8 cellular contexts compared by ENCODE assay signal in the genomic region with DNA sequence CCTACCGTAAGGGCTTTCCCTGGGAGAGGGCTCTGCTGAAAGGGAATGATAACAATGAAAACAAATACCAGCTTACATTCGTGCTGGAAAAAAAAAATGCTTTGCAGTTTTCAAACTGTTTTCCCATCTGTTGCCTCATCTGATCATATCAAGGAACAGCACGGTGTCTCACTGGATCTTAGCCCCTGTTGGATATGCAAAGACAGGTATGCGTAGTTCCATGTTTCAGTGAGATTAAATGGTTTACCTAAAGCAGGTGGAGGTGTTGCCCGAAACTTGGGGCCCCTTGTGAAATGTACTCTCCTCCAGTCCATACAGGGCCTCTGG.
DNase-seq lines count a peak whose midpoint lies in the region; ATAC-seq and TF ChIP-seq lines count a peak whose summit lies in the region.

No MANE protein-coding gene starts in this region.

- H3K27me3 ChIP-seq in Caco-2 (replicated peaks; ENCODE audit: control insufficient read depth, insufficient read depth, low read length) = no peaks in the 10 kb centered on the region
- peaks cover 55% of the 10 kb centered on the region for H3K27me3 ChIP-seq in NT2/D1 (ENCODE audit: insufficient read depth, insufficient read length)
- H3K27me3 ChIP-seq in endocrine pancreas (ENCODE audit: control insufficient read depth, insufficient read depth, low read length) = no peaks in the 10 kb centered on the region
- peaks cover 37% of the 10 kb centered on the region for H3K27me3 ChIP-seq in BE2C

- DNase-seq in Caco-2 (peak; percentile 41 to 45), NT2/D1 (ENCODE audit: low read depth, low spot score) (no peak), osteocyte (ENCODE audit: extremely low spot score, unreplicated experiment) (no peak), BE2C (no peak), DMS53 (lab: John Stamatoyannopoulos, UW) (no peak)

- H3K4me1 ChIP-seq in Caco-2 = peaks cover 22% of the 10 kb centered on the region
- H3K4me1 ChIP-seq in NT2/D1 (ENCODE audit: insufficient read depth, insufficient read length) = no peaks in the 10 kb centered on the region
- peaks cover 5% of the 10 kb centered on the region for H3K4me1 ChIP-seq in endocrine pancreas (ENCODE audit: control insufficient read depth, insufficient read depth, low read length)
- no peaks in the 10 kb centered on the region for H3K4me1 ChIP-seq in BE2C

- POLR2A ChIA-PET in Caco-2 (lab: Charles Lee) = no interaction called here

- H3K4me3 Mint-ChIP-seq in Caco-2 (ENCODE audit: unreplicated experiment) = peak overlapping the region; percentile 94
- H3K4me3 Mint-ChIP-seq in osteocyte (ENCODE audit: unreplicated experiment) = peak overlapping the region; percentile 92

- peaks cover 20% of the 10 kb centered on the region for H3K4me1 Mint-ChIP-seq in Caco-2 (ENCODE audit: low read depth, unreplicated experiment)
- H3K4me1 Mint-ChIP-seq in osteocyte (ENCODE audit: unreplicated experiment) = peaks cover 36% of the 10 kb centered on the region

- no peaks in the 10 kb centered on the region for H3K9me3 ChIP-seq in Caco-2
- no peaks in the 10 kb centered on the region for H3K9me3 ChIP-seq in NT2/D1 (ENCODE audit: insufficient read depth, low read length)
- H3K9me3 ChIP-seq in endocrine pancreas (ENCODE audit: control insufficient read depth, low read length) = no peaks in the 10 kb centered on the region
- H3K9me3 ChIP-seq in BE2C = no peaks in the 10 kb centered on the region

- H3K9ac ChIP-seq in NT2/D1 (ENCODE audit: insufficient read length, low read depth) (peak overlapping the region; percentile 80), endocrine pancreas (ENCODE audit: control insufficient read depth, insufficient read depth, low read length) (peak overlapping the region; percentile 42)

- H3K36me3 Mint-ChIP-seq in Caco-2 (ENCODE audit: insufficient read depth, unreplicated experiment) = peaks cover 19% of the 10 kb centered on the region
- H3K36me3 Mint-ChIP-seq in osteocyte (ENCODE audit: unreplicated experiment) = no peaks in the 10 kb centered on the region

- ATAC-seq in GM18498 (IDR thresholded peaks at IDR 0.05; ENCODE audit: unreplicated experiment) (no peak), GM18858 (IDR thresholded peaks at IDR 0.05; ENCODE audit: unreplicated experiment) (no peak)

- H3K27me3 Mint-ChIP-seq in Caco-2 (ENCODE audit: insufficient read depth, unreplicated experiment) (peaks cover 6% of the 10 kb centered on the region), osteocyte (ENCODE audit: unreplicated experiment) (peaks cover 14% of the 10 kb centered on the region)

- H3K36me3 ChIP-seq in Caco-2 (ENCODE audit: control insufficient read depth, insufficient read depth, low read length) (no peaks in the 10 kb centered on the region), NT2/D1 (ENCODE audit: insufficient read depth, insufficient read length, low read length) (no peaks in the 10 kb centered on the region), endocrine pancreas (ENCODE audit: control insufficient read depth, insufficient read depth, low read length) (no peaks in the 10 kb centered on the region), BE2C (no peaks in the 10 kb centered on the region)

- intact Hi-C loops in Caco-2 (cut with micrococcal nuclease; ENCODE audit: unreplicated experiment) = loop anchor here (1.0 to 2.0 kb wide), 3 partner anchors 30 to 58 kb away; no protein-coding TSS in a partner anchor

- BruUV-seq in Caco-2 (replicated peaks; lab: Mats Ljungman, UMichigan) = TSS peak; percentile 78

- peak overlapping the region; percentile 96 for H3K27ac Mint-ChIP-seq in Caco-2 (ENCODE audit: unreplicated experiment)
- peak overlapping the region; percentile 92 for H3K27ac Mint-ChIP-seq in osteocyte (ENCODE audit: unreplicated experiment)

- TF ChIP-seq CTCF in Caco-2 (IDR thresholded peaks at IDR 0.05; ENCODE audit: insufficient read depth in 1 of 2, low read depth in 1 of 2, low read length in 1 of 2, severe bottlenecking in 1 of 2, unreplicated experiment in 1 of 2) (no peak), osteocyte (IDR thresholded peaks at IDR 0.05) (no peak), BE2C (IDR thresholded peaks at IDR 0.05; ENCODE audit: low read depth, low read length) (no peak)

- CTCF ChIA-PET in Caco-2 (lab: Charles Lee) = no interaction called here

- no peaks in the 10 kb centered on the region for H3K9me3 Mint-ChIP-seq in Caco-2 (ENCODE audit: unreplicated experiment)
- no peaks in the 10 kb centered on the region for H3K9me3 Mint-ChIP-seq in osteocyte (ENCODE audit: unreplicated experiment)

- peak overlapping the region; percentile 98 for H3K4me3 ChIP-seq in Caco-2 (ENCODE audit: low read depth, low read length)
- no peak overlapping the region for H3K4me3 ChIP-seq in NT2/D1 (ENCODE audit: insufficient read length, low read depth)
- peak overlapping the region; percentile 19 for H3K4me3 ChIP-seq in endocrine pancreas (ENCODE audit: control insufficient read depth, insufficient read depth, low read length)
- H3K4me3 ChIP-seq in BE2C (ENCODE audit: low read depth, low read length) = no peak overlapping the region

Comparison
In these comparisons a context has a peak if more than half of its experiments do, and no peak if none do; other contexts are left out.
1. DNase-seq: peak in Caco-2 (2 of 2); none in NT2/D1 (single experiment), osteocyte (single experiment), BE2C (single experiment) and DMS53 (single experiment).
2. H3K4me3 ChIP-seq: peak in Caco-2 (single experiment) and endocrine pancreas (single experiment); none in NT2/D1 (single experiment) and BE2C (single experiment).